ENCODE assay signal across 16 cellular contexts in the genomic region with DNA sequence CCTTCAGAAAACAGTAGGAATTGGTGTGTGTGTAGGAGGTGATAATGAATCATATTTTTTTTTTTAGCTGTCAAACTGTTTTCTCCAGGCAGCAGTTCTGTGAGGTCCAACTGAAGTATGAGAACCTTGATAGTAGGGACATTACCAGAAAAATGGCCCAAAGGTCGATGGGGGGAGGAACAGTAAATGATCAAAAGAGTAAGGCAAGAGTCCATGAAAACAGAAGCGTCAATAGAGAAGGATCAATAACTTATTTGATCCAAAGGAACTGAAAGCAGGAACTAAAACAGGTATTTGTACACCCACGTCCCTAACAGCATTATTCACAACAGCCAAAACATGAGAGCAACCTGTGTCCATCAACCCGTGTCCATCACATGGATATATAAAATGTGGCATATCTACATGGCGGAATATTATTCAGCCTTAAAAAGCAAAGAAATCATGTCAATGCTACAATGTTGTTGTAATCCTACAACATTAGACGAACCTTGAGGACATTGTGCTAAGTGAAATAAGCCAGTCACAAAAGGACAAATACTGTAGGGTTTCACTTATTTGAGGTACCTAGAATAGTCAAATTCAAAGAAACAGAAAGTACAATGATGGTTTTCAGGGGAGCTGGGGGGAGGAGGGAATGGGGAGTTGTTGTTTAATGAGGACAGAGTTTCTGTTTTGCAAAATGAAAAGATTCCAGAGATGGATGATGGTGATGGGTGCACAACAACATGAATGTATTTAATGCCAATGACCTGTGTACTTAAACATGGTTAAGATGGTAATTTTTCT.
A peak's percentile ranks its signal among the peaks of the same experiment; 100 is the strongest.
DNase-seq lines count a peak whose midpoint lies in the region; ATAC-seq, FAIRE-seq and TF ChIP-seq lines count a peak whose summit lies in the region.
"Had no signal": no experiment of that assay in that cellular context is flagged by ENCODE, and none has a peak within 500 bp of the region (broad histone marks: within the 10 kb centered on the region; RNA-seq: fewer than 3 reads in every experiment).

No MANE protein-coding gene starts in this region.

- no peak overlapping the region for H2AFZ ChIP-seq in HCT116 (ENCODE audit: low read depth, low read length, poor library complexity, severe bottlenecking)

- no peak for TF ChIP-seq RAD21 in HCT116 (IDR thresholded peaks at IDR 0.05; ENCODE audit: low read depth)

- CTCF ChIA-PET in HCT116 (lab: Charles Lee) = interaction anchor here (2.1 to 2.2 kb wide), 2 partner anchors 12 to 51 kb away, joined by 9 to 12 read pairs; no protein-coding TSS in a partner anchor
- CTCF ChIA-PET in activated CD8-positive, alpha-beta T cell treated with anti-CD3 and anti-CD28 coated beads for 36 hours (lab: Charles Lee) = interaction anchor here (1.0 to 6.1 kb wide), 9 partner anchors 9 to 92 kb away, joined by 3 to 30 read pairs (median 8); no protein-coding TSS in a partner anchor

- H3K4me1 ChIP-seq in HCT116 (ENCODE audit: control insufficient read depth in 1 of 2, insufficient read depth in 2 of 2, low read length in 2 of 2) = peaks cover 63 to 95% of the 10 kb centered on the region in 2 experiments

- no peak for ATAC-seq in HCT116
- peak; percentile 14 for ATAC-seq in activated CD8-positive, alpha-beta T cell treated with anti-CD3 and anti-CD28 coated beads for 36 hours
- ATAC-seq in naive thymus-derived CD8-positive, alpha-beta T cell = peak; percentile 22 to 36
- ATAC-seq: left ventricle myocardium superior had no signal

- no peaks in the 10 kb centered on the region for H3K27me3 Mint-ChIP-seq in activated CD8-positive, alpha-beta T cell treated with anti-CD3 and anti-CD28 coated beads for 36 hours
- no peaks in the 10 kb centered on the region for H3K27me3 Mint-ChIP-seq in naive thymus-derived CD8-positive, alpha-beta T cell

- no peaks in the 10 kb centered on the region for H3K27me3 ChIP-seq in HCT116 (ENCODE audit: insufficient read depth, low read length)
- H3K27me3 ChIP-seq: tibial artery had no signal

- H3K9me3 ChIP-seq in HCT116 (ENCODE audit: control insufficient read depth in 1 of 2, insufficient read depth in 1 of 2, low read depth in 1 of 2, low read length in 2 of 2) = no peaks in the 10 kb centered on the region
- H3K9me3 ChIP-seq: Caco-2, tibial artery had no signal

- H3K27ac Mint-ChIP-seq in activated CD8-positive, alpha-beta T cell treated with anti-CD3 and anti-CD28 coated beads for 36 hours = peak overlapping the region; percentile 84
- peak overlapping the region in 9 of 10 donors; percentile 58 to 89 (median 79) for H3K27ac Mint-ChIP-seq in naive thymus-derived CD8-positive, alpha-beta T cell

- TF ChIP-seq POLR2A in GM12891 (IDR thresholded peaks at IDR 0.05; ENCODE audit: low read depth, low read length) (peak; percentile 80), HCT116 (IDR thresholded peaks at IDR 0.05; ENCODE audit: borderline replicate concordance, extremely low read depth, insufficient read depth, insufficient read length) (no peak)

- no peak overlapping the region for H3K4me3 ChIP-seq in HCT116 (replicated peaks in 1 of 2; ENCODE audit: low read depth in 1 of 2, low read length in 2 of 2)
- H3K4me3 ChIP-seq: skin epidermis, tibial artery had no signal

- peaks cover 62% of the 10 kb centered on the region for H3K4me1 Mint-ChIP-seq in activated CD8-positive, alpha-beta T cell treated with anti-CD3 and anti-CD28 coated beads for 36 hours (ENCODE audit: low read depth)
- H3K4me1 Mint-ChIP-seq in naive thymus-derived CD8-positive, alpha-beta T cell = peaks cover 23 to 64% (median 58%) of the 10 kb centered on the region in 4 donors

- peak; percentile 85 for FAIRE-seq in GM12891 (lab: Jason Lieb, UNC)

- H3K36me3 Mint-ChIP-seq in activated CD8-positive, alpha-beta T cell treated with anti-CD3 and anti-CD28 coated beads for 36 hours (ENCODE audit: low read depth) = peaks cover 62% of the 10 kb centered on the region
- peaks cover 0 to 26% (median 2%) of the 10 kb centered on the region in 3 donors for H3K36me3 Mint-ChIP-seq in naive thymus-derived CD8-positive, alpha-beta T cell

- intact Hi-C loops in HCT116 (cut with micrococcal nuclease) = no loop called here
- intact Hi-C loops in activated CD8-positive, alpha-beta T cell treated with anti-CD3 and anti-CD28 coated beads for 36 hours (cut with micrococcal nuclease) = loop anchor here (2.0 kb wide), 1 partner anchor 37 kb away; no protein-coding TSS in a partner anchor

- H3K9me2 ChIP-seq in HCT116 (ENCODE audit: insufficient read depth) = no peaks in the 10 kb centered on the region

- no peaks in the 10 kb centered on the region for H4K20me1 ChIP-seq in HCT116 (ENCODE audit: insufficient read depth)

- POLR2A ChIA-PET in HCT116 (lab: Charles Lee) = interaction anchor here (0.6 to 4.5 kb wide), 6 partner anchors 8 to 43 kb away, joined by 3 to 21 read pairs (median 8); no protein-coding TSS in a partner anchor
- POLR2A ChIA-PET in activated CD8-positive, alpha-beta T cell treated with anti-CD3 and anti-CD28 coated beads for 36 hours (lab: Charles Lee) = interaction anchor here (0.6 to 18.8 kb wide), 9 partner anchors 12 to 902 kb away, joined by 3 to 322 read pairs (median 3); no protein-coding TSS in a partner anchor
- POLR2A ChIA-PET in naive thymus-derived CD8-positive, alpha-beta T cell (lab: Charles Lee) = no interaction called here

- no TSS peak for BruUV-seq in HCT116 (replicated peaks; lab: Mats Ljungman, UMichigan)

- H3K79me2 ChIP-seq in HCT116 (ENCODE audit: insufficient read depth, low read length) = peaks cover 100% of the 10 kb centered on the region

- peak overlapping the region; percentile 6; the same call in 1 of the 2 replicates for H3K4me2 ChIP-seq in HCT116 (ENCODE audit: low read length)

- RAD21 ChIA-PET in HCT116 (lab: Charles Lee; ENCODE audit: low non-redundant PET in 1 of 2, low total read pairs in 2 of 2, uncharacterized antibody in 2 of 2, unreplicated experiment in 2 of 2) = no interaction called here

- TF ChIP-seq CTCF in HCT116 (IDR thresholded peaks at IDR 0.05 in 2 of 3, conservative IDR thresholded peaks at IDR 0.05 in 1 of 3; ENCODE audit: borderline replicate concordance in 1 of 3, insufficient read depth in 1 of 3, low read depth in 2 of 3, low read length in 2 of 3) = no peak
- no peak for TF ChIP-seq CTCF in activated CD8-positive, alpha-beta T cell treated with anti-CD3 and anti-CD28 coated beads for 36 hours (IDR thresholded peaks at IDR 0.05)

- H3K9ac ChIP-seq in HCT116 (ENCODE audit: low read length) = peak overlapping the region; percentile 11; the same call in 1 of the 2 replicates

- H3K4me3 Mint-ChIP-seq in activated CD8-positive, alpha-beta T cell treated with anti-CD3 and anti-CD28 coated beads for 36 hours = peak overlapping the region; percentile 54
- peak overlapping the region; percentile 9 to 73 (median 52) for H3K4me3 Mint-ChIP-seq in naive thymus-derived CD8-positive, alpha-beta T cell

- H3K36me3 ChIP-seq in HCT116 (ENCODE audit: control insufficient read depth in 1 of 2, insufficient read depth in 2 of 2, low read length in 2 of 2) = peaks cover 21 to 49% of the 10 kb centered on the region in 2 experiments

- no peaks in the 10 kb centered on the region for H3K9me3 Mint-ChIP-seq in activated CD8-positive, alpha-beta T cell treated with anti-CD3 and anti-CD28 coated beads for 36 hours
- no peaks in the 10 kb centered on the region for H3K9me3 Mint-ChIP-seq in naive thymus-derived CD8-positive, alpha-beta T cell

- peak overlapping the region; percentile 85 for H3K27ac ChIP-seq in HCT116 (ENCODE audit: low read depth, low read length)
- H3K27ac ChIP-seq: tibial artery had no signal

- DNase-seq in GM12891 (ENCODE audit: insufficient read length, low spot score) (no peak), HCT116 (ENCODE audit: low read depth, low spot score) (no peak), NCI-H526 (lab: John Stamatoyannopoulos, UW) (no peak), NCI-H526 treated with DMSO at 0.1 percent for 48 hours (lab: John Stamatoyannopoulos, UW) (no peak), MV-4-11 (lab: John Stamatoyannopoulos, UW) (no peak), NCI-H146 (lab: John Stamatoyannopoulos, UW) (no peak)
- no peak for DNase-seq in activated CD8-positive, alpha-beta T cell treated with anti-CD3 and anti-CD28 coated beads for 36 hours
- DNase-seq in naive thymus-derived CD8-positive, alpha-beta T cell = peak in 2 of 10 donors; percentile 17 to 27
- DNase-seq: Caco-2, erythroblast, hypothalamus, left ventricle myocardium superior, NCI-H1048, NCI-H345, tibial artery had no signal

TF ChIP-seq in GM12891, 5 proteins besides CTCF, POLR2A, EP300 and RAD21:
- TF ChIP-seq TAF1 (IDR thresholded peaks at IDR 0.05; ENCODE audit: low read depth, low read length) (no peak), POLR2AphosphoS5 (IDR thresholded peaks at IDR 0.05; ENCODE audit: low read depth, low read length) (peak; percentile 83), POU2F2 (IDR thresholded peaks at IDR 0.05; ENCODE audit: low read depth, low read length) (0 out of 2 replicates have a peak, but pooled peaks have one; percentile 26), SPI1 (IDR thresholded peaks at IDR 0.05; ENCODE audit: low read depth, low read length) (peak; percentile 66), PAX5 (IDR thresholded peaks at IDR 0.05; ENCODE audit: insufficient read depth, low read length, severe bottlenecking) (no peak)
TF ChIP-seq in GM12891: peak in this region for 3.

TF ChIP-seq in HCT116, 20 proteins besides CTCF, POLR2A, EP300 and RAD21:
- no peak for TF ChIP-seq SIN3A (IDR thresholded peaks at IDR 0.05; ENCODE audit: low read depth)
- no peak for TF ChIP-seq EZH2 (IDR thresholded peaks at IDR 0.05)
- TF ChIP-seq ZNF274 (IDR thresholded peaks at IDR 0.05; ENCODE audit: low read depth, low read length) = no peak
